In the genomic region with DNA sequence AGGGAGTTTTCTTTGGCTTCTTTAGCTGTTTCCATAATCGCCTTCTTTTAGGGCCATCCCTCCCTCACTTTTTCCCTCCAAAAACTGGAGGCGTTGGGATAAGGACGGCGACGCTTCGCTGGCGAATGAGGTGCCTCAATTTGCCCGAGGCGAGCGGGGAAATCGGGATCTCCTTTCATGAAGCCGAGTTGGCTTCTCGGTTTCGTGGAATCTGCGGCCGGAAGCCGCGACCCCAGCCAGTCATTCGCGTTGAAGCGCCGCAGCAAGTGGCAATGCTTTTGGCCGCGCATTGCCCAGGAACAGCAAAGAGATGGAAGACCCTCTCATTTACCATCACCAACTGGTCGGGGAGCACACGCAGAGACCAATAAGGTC, we compare ENCODE assay signal across 8 cellular contexts. TPM values are rescaled to one million over a fixed set of nuclear protein-coding genes. Genes with fewer than 3 reads are reported as not detected.
DNase-seq lines count a peak whose midpoint lies in the region; ATAC-seq, FAIRE-seq and TF ChIP-seq lines count a peak whose summit lies in the region.

No MANE protein-coding gene starts in this region.

- H3K4me3 ChIP-seq in A673 (ENCODE audit: low read depth, low read length, poor library complexity, severe bottlenecking) (peak overlapping the region; percentile 40), K562 (no peak overlapping the region), mucosa of rectum (ENCODE audit: low read length in 2 of 2) (peak overlapping the region; percentile 67 to 76)

- no peak overlapping the region for H3K4me2 ChIP-seq in K562 (ENCODE audit: insufficient read depth, low read length)

- no peaks in the 10 kb centered on the region for H3K9me3 ChIP-seq in A673 (ENCODE audit: low read depth, low read length, poor library complexity, severe bottlenecking)
- no peaks in the 10 kb centered on the region for H3K9me3 ChIP-seq in K562 (replicated peaks; ENCODE audit: control insufficient read depth, insufficient read depth, low read depth, low read length)
- H3K9me3 ChIP-seq in mucosa of rectum (ENCODE audit: control insufficient read depth in 2 of 2, low read length in 2 of 2), result no peaks in the 10 kb centered on the region

- no TSS peak for BruUV-seq in A673 (replicated peaks; lab: Mats Ljungman, UMichigan)
- BruUV-seq in K562 (replicated peaks; lab: Mats Ljungman, UMichigan), result no TSS peak

- no peaks in the 10 kb centered on the region for H3K79me2 ChIP-seq in K562 (ENCODE audit: control insufficient read depth, insufficient read depth, low read length)

- H3K36me3 ChIP-seq in A673 (ENCODE audit: insufficient read depth, low read length, poor library complexity, severe bottlenecking) (no peaks in the 10 kb centered on the region), K562 (ENCODE audit: control insufficient read depth, insufficient read depth, low read length) (no peaks in the 10 kb centered on the region), mucosa of rectum (ENCODE audit: control insufficient read depth in 2 of 2, insufficient read depth in 2 of 2, low read length in 2 of 2) (no peaks in the 10 kb centered on the region)

- no peak for TF ChIP-seq RAD21 in K562 (CRISPR knock-in tag; conservative IDR thresholded peaks at IDR 0.05 in 1 of 2, IDR thresholded peaks at IDR 0.05 in 1 of 2)

- CTCF ChIA-PET in A673 (lab: Charles Lee), result no interaction called here
- CTCF ChIA-PET in K562 (lab: Yijun Ruan, JAX; ENCODE audit: low intra/inter-chr PET ratio), result no interaction called here

- no peaks in the 10 kb centered on the region for H3K9me1 ChIP-seq in K562 (ENCODE audit: control insufficient read depth, insufficient read depth, low read length)

- peaks cover 28% of the 10 kb centered on the region for H3K4me1 ChIP-seq in A673 (ENCODE audit: insufficient read depth, low read length, poor library complexity, severe bottlenecking)
- peaks cover 0 to 20% of the 10 kb centered on the region in 2 experiments; a peak in 2 of 5 replicates for H3K4me1 ChIP-seq in K562 (replicated peaks in 1 of 2; ENCODE audit: control insufficient read depth in 2 of 2, insufficient read depth in 2 of 2, low read length in 2 of 2)
- H3K4me1 ChIP-seq in mucosa of rectum (ENCODE audit: control insufficient read depth in 2 of 2, insufficient read depth in 2 of 2, low read length in 2 of 2), result peaks cover 12 to 16% of the 10 kb centered on the region in 2 donors

- TF ChIP-seq EP300 in K562 (IDR thresholded peaks at IDR 0.05; ENCODE audit: low read length), result no peak

- intact Hi-C loops in A673 (cut with micrococcal nuclease; ENCODE audit: unreplicated experiment) (no loop called here), K562 (cut with micrococcal nuclease) (no loop called here)

- whole genome bisulfite sequencing in K562 (ENCODE audit: insufficient coverage, low coverage, missing lambda C conversion rate), result 40% methylated on average over 1 of the region's 26 CpGs

- H3K9ac ChIP-seq in K562 (ENCODE audit: insufficient read depth in 1 of 2, low read depth in 2 of 2, low read length in 2 of 2) (peak overlapping the region in 1 of 2 experiments; percentile 58; a peak in 1 of 4 replicates), mucosa of rectum (ENCODE audit: low read depth in 1 of 2, low read length in 2 of 2) (peak overlapping the region; percentile 6 to 41)

- no peak for DNase-seq in A673 (ENCODE audit: low spot score)
- peak; percentile 30 for DNase-seq in GM20000 (ENCODE audit: low spot score)
- DNase-seq in K562 (ENCODE audit: extremely low read depth in 1 of 4, low spot score in 3 of 4), result no peak
- DNase-seq in activated CD4-positive, CD25-positive, alpha-beta regulatory T cell treated with anti-CD3 and anti-CD28 coated beads, Interleukin-2, amount 50 U/mL, for 72 hours, result no peak
- DNase-seq in stimulated activated CD8-positive, alpha-beta memory T cell treated with anti-CD3 and anti-CD28 coated beads, Interleukin-4, amount 100 ng/mL, for 48 hours, result no peak
- DNase-seq in KBM-7, result no peak

- H3K27ac ChIP-seq in A673 (ENCODE audit: low read depth, low read length, poor library complexity, severe bottlenecking) (peak overlapping the region; percentile 65), K562 (ENCODE audit: extremely low read depth, low read depth, low read length) (no peak overlapping the region), mucosa of rectum (ENCODE audit: low read depth in 2 of 2, low read length in 2 of 2) (no peak overlapping the region)

- H3K27me3 ChIP-seq in A673 (replicated peaks; ENCODE audit: insufficient read depth, low read depth, low read length, poor library complexity), result no peaks in the 10 kb centered on the region
- H3K27me3 ChIP-seq in K562 (ENCODE audit: control insufficient read depth in 2 of 2, insufficient read depth in 2 of 2, low read length in 2 of 2), result peaks cover 0 to 10% of the 10 kb centered on the region in 2 experiments; a peak in 2 of 5 replicates
- peaks cover 43 to 66% of the 10 kb centered on the region in 2 donors for H3K27me3 ChIP-seq in mucosa of rectum (ENCODE audit: control insufficient read depth in 2 of 2, insufficient read depth in 2 of 2, low read length in 2 of 2)

- in situ Hi-C loops in K562 (cut with MboI), result no loop called here
- in situ Hi-C loops in KBM-7 (cut with MboI; ENCODE audit: low pct_unique_long_range_greater_than_20kb, low sequenced_read_pairs), result no loop called here

- no peak for TF ChIP-seq POLR2A in K562 (conservative IDR thresholded peaks at IDR 0.05)

- TF ChIP-seq CTCF in A673 (conservative IDR thresholded peaks at IDR 0.05; ENCODE audit: low read depth, low read length) (no peak), GM20000 (IDR thresholded peaks at IDR 0.05; ENCODE audit: extremely low read depth, missing control alignments) (no peak), K562 (IDR thresholded peaks at IDR 0.05 in 2 of 3, conservative IDR thresholded peaks at IDR 0.05 in 1 of 3; ENCODE audit: insufficient read depth in 2 of 3, low read depth in 1 of 3, low read length in 3 of 3) (no peak)

- POLR2A ChIA-PET in A673 (lab: Charles Lee; ENCODE audit: low non-redundant PET) (no interaction called here), K562 (lab: Yijun Ruan, JAX) (no interaction called here)

- no peaks in the 10 kb centered on the region for H4K20me1 ChIP-seq in K562 (replicated peaks; ENCODE audit: control insufficient read depth, insufficient read depth, low read length)

- peak overlapping the region; percentile 50; the same call in 1 of the 2 replicates for H2AFZ ChIP-seq in K562 (ENCODE audit: low read depth, low read length)

- FAIRE-seq in K562 (lab: Jason Lieb, UNC), result no peak

- ATAC-seq in K562, result no peak
- no peak for ATAC-seq in HG03521 (IDR thresholded peaks at IDR 0.05; ENCODE audit: unreplicated experiment)

TF ChIP-seq in K562, 482 proteins besides CTCF, POLR2A, EP300 and RAD21 (continues in another document):
- no peak for TF ChIP-seq LCOR (CRISPR knock-in tag; IDR thresholded peaks at IDR 0.05)
- TF ChIP-seq ZNF766 (CRISPR knock-in tag; conservative IDR thresholded peaks at IDR 0.05), result no peak
- TF ChIP-seq TAL1 (IDR thresholded peaks at IDR 0.05), result no peak
- TF ChIP-seq, protein P1, sequence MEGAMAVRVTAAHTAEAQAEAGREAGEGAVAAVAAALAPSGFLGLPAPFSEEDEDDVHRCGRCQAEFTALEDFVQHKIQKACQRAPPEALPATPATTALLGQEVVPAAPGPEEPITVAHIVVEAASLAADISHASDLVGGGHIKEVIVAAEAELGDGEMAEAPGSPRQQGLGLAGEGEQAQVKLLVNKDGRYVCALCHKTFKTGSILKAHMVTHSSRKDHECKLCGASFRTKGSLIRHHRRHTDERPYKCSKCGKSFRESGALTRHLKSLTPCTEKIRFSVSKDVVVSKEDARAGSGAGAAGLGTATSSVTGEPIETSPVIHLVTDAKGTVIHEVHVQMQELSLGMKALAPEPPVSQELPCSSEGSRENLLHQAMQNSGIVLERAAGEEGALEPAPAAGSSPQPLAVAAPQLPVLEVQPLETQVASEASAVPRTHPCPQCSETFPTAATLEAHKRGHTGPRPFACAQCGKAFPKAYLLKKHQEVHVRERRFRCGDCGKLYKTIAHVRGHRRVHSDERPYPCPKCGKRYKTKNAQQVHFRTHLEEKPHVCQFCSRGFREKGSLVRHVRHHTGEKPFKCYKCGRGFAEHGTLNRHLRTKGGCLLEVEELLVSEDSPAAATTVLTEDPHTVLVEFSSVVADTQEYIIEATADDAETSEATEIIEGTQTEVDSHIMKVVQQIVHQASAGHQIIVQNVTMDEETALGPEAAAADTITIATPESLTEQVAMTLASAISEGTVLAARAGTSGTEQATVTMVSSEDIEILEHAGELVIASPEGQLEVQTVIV (CRISPR knock-in tag; IDR thresholded peaks at IDR 0.05; ENCODE audit: borderline replicate concordance), result no peak
- TF ChIP-seq MCM3 (IDR thresholded peaks at IDR 0.05), result no peak
- no peak for TF ChIP-seq ILK (tag; IDR thresholded peaks at IDR 0.05; ENCODE audit: borderline replicate concordance, low read depth)

RNA-seq across cellular contexts. Expression of a gene that starts 8.3 kb away (rescaled TPM):
- total RNA-seq in A673 (2021), result 24.0 and 25.0 TPM in 2 replicates
- total RNA-seq in K562 (2011; cell fraction: chromatin; rRNA removed; ENCODE audit: low replicate concordance), result 0.30 and 0.49 TPM in 2 replicates
- total RNA-seq in K562 (2011; cell fraction: nucleolus; rRNA removed), result 0.33 and 0.39 TPM in 2 replicates
- 0.44 and 0.84 TPM in 2 replicates for total RNA-seq in K562 (2011; cell fraction: nucleoplasm; rRNA removed)
- 0.65 and 0.73 TPM in 2 replicates for total RNA-seq in K562 (2014; rRNA removed)
- total RNA-seq in K562 (2014; rRNA removed; fragmentation: Illumina TruSeq; extraction: Trizol), result 0.45 and 0.47 TPM in 2 replicates
- 0.45 and 0.80 TPM in 2 replicates for total RNA-seq in K562 (2015; rRNA removed; fragmentation: Illumina TruSeq; extraction: Trizol)
- 0.49 and 0.76 TPM in 2 replicates for total RNA-seq in K562 (2021)
- 0.40 and 1.1 TPM in 2 replicates for polyA plus RNA-seq in K562 (2011; rRNA removed)
- polyA plus RNA-seq in K562 (2011; cell fraction: cytosol; rRNA removed), result 0.40 and 0.78 TPM in 2 replicates
- polyA plus RNA-seq in K562 (2011; cell fraction: nucleus; rRNA removed), result 0.31 and 1.1 TPM in 2 replicates
- polyA plus RNA-seq in K562 (2012), result 0.46 and 0.47 TPM in 2 replicates
- 0.45 and 0.55 TPM in 2 replicates for polyA plus RNA-seq in K562 (2014; fragmentation: Illumina TruSeq; extraction: Trizol)
- polyA plus RNA-seq in K562 (2014; fragmentation: Nextera tagmentation; extraction: Ambion mirVana), result under 1 TPM; 0.28 to 0.30 TPM
- polyA plus RNA-seq in K562 (2014; rRNA removed), result 0.08 and 0.27 TPM in 2 replicates
- 0.35 and 1.3 TPM in 2 replicates for polyA minus RNA-seq in K562 (2011; rRNA and poly(A)+ RNA removed)
- polyA minus RNA-seq in K562 (2011; cell fraction: cytosol; rRNA and poly(A)+ RNA removed), result 0.29 and 2.6 TPM in 2 replicates
- polyA minus RNA-seq in K562 (2011; cell fraction: nucleus; rRNA and poly(A)+ RNA removed), result 0.54 and 4.0 TPM in 2 replicates

Comparison
In these comparisons a context has a peak if more than half of its experiments do, and no peak if none do; other contexts are left out.
1. RNA of a gene that starts 8.3 kb away (total RNA-seq): 24.0 to 25.0 TPM in A673; 0.30 to 0.84 TPM in K562; every median in the first group is over 10 times any median in the second.